ENCODE assay signal across 18 cellular contexts in genomic region chr3:157922614-157923013, GRCh38.
DNase-seq lines count a peak whose midpoint lies in the region; ATAC-seq lines count a peak whose summit lies in the region.
"Had no signal": no experiment of that assay in that cellular context is flagged by ENCODE, and none has a peak within 500 bp of the region (broad histone marks: within the 10 kb centered on the region; RNA-seq: fewer than 3 reads in every experiment).

No MANE protein-coding gene starts in this region.

- intact Hi-C loops in posterior cingulate gyrus (cut with DNase I): no loop called here

- no peak for DNase-seq in GM03348 (ENCODE audit: low spot score)
- DNase-seq in posterior cingulate gyrus: no peak
- DNase-seq: activated CD4-positive, alpha-beta T cell treated with anti-CD3 and anti-CD28 coated beads, Interleukin-2, amount 10 ng/mL, durations not matched to agents 7 days and 5 days; activated naive CD4-positive, alpha-beta T cell treated with Interleukin-2 at 50 U/mL for 16 hours; foreskin fibroblast; H7; kidney glomerular epithelial cell; NCI-H1417 treated with DMSO at 0.1 percent for 48 hours; NCI-H226; NK-92 treated with Interleukin-12 subunit alpha and Interleukin-12 subunit beta, amount 100 ng/mL, for 24 hours; small intestine; stimulated activated CD4-positive, alpha-beta T cell treated with anti-CD3 and anti-CD28 coated beads, Interleukin-4, amount 100 ng/mL, for 4 hours had no signal

- ATAC-seq in GM18858 (IDR thresholded peaks at IDR 0.05; ENCODE audit: unreplicated experiment) (peak; percentile 67), GM21360 (IDR thresholded peaks at IDR 0.05; ENCODE audit: unreplicated experiment) (peak; percentile 73), HG02870 (IDR thresholded peaks at IDR 0.05; ENCODE audit: unreplicated experiment) (peak; percentile 88), HG03520 (IDR thresholded peaks at IDR 0.05; ENCODE audit: unreplicated experiment) (peak; percentile 76), HG02678 (IDR thresholded peaks at IDR 0.05; ENCODE audit: unreplicated experiment) (no peak), HG02973 (IDR thresholded peaks at IDR 0.05; ENCODE audit: unreplicated experiment) (no peak)

Comparison
In these comparisons a context has a peak if more than half of its experiments do, and no peak if none do; other contexts are left out.
1. ATAC-seq: peak in GM18858 (single experiment), GM21360 (single experiment), HG02870 (single experiment) and HG03520 (single experiment); none in HG02678 (single experiment) and HG02973 (single experiment).